Comparison of ENCODE assay signal across 8 cellular contexts in genomic region chr5:136133416-136134383, GRCh38. TPM values are rescaled to one million over a fixed set of nuclear protein-coding genes. Genes with fewer than 3 reads are reported as not detected.
DNase-seq lines count a peak whose midpoint lies in the region; ATAC-seq and TF ChIP-seq lines count a peak whose summit lies in the region.

No MANE protein-coding gene starts in this region.

- H3K27me3 ChIP-seq in WERI-Rb-1 (ENCODE audit: insufficient read depth, low read depth, severe bottlenecking), result no peaks in the 10 kb centered on the region
- no peaks in the 10 kb centered on the region for H3K27me3 ChIP-seq in tibial nerve

- H3K9me3 ChIP-seq in WERI-Rb-1 (ENCODE audit: severe bottlenecking) (no peaks in the 10 kb centered on the region), tibial nerve (no peaks in the 10 kb centered on the region)

- ATAC-seq in GM21390 (IDR thresholded peaks at IDR 0.05; ENCODE audit: unreplicated experiment), result peak; percentile 29

- H3K36me3 ChIP-seq in WERI-Rb-1 (peaks cover 5% of the 10 kb centered on the region), tibial nerve (no peaks in the 10 kb centered on the region)

- peak; percentile 92 for DNase-seq in DMS 273 (lab: John Stamatoyannopoulos, UW; ENCODE audit: unreplicated experiment)
- peak; percentile 54 for DNase-seq in LoVo (ENCODE audit: low spot score)
- DNase-seq in WERI-Rb-1, result peak; percentile 42
- peak; percentile 58 to 78 for DNase-seq in erythroblast (lab: John Stamatoyannopoulos, UW)
- peak; percentile 14 for DNase-seq in midbrain (lab: John Stamatoyannopoulos, UW)
- DNase-seq in tibial nerve (ENCODE audit: low spot score in 2 of 2), result peak in 1 of 2 donors; percentile 26
- no peak for DNase-seq in GM19240 (ENCODE audit: insufficient read length, low spot score)

- TF ChIP-seq CTCF in WERI-Rb-1 (IDR thresholded peaks at IDR 0.05; ENCODE audit: low read depth, low read length), result no peak
- no peak for TF ChIP-seq CTCF in tibial nerve (IDR thresholded peaks at IDR 0.05)

- peak overlapping the region; percentile 97 for H3K27ac ChIP-seq in WERI-Rb-1
- peak overlapping the region; percentile 93 to 98 (median 96) for H3K27ac ChIP-seq in tibial nerve

- no peak for TF ChIP-seq POLR2A in erythroblast (IDR thresholded peaks at IDR 0.05; ENCODE audit: low read length)
- no peak for TF ChIP-seq POLR2A in tibial nerve (IDR thresholded peaks at IDR 0.05)

- WGBS in tibial nerve, 2 donors, result 3% methylated on average over 23 to 25 of the region's 25 CpGs

- H3K4me3 ChIP-seq in WERI-Rb-1 (ENCODE audit: low read depth, low read length) (peak overlapping the region; percentile 59), tibial nerve (peak overlapping the region; percentile 66 to 100 (median 87))

- H3K4me1 ChIP-seq in tibial nerve, result peaks cover 0 to 65% (median 21%) of the 10 kb centered on the region in 4 donors

- TF ChIP-seq EP300 in tibial nerve (IDR thresholded peaks at IDR 0.05), result no peak

RNA-seq across cellular contexts. Expression of gene SMAD5, which starts 1.1 kb away (rescaled TPM):
- 10 to 100 TPM; 34.5 to 65.5 (median 54.3) TPM for total RNA-seq in tibial nerve

RNA-seq across cellular contexts. Expression of gene SMIM32, which starts 59.3 kb away (rescaled TPM):
- total RNA-seq in tibial nerve, result not detected
